Comparison of ENCODE assay signal across 8 cellular contexts in the genomic region with DNA sequence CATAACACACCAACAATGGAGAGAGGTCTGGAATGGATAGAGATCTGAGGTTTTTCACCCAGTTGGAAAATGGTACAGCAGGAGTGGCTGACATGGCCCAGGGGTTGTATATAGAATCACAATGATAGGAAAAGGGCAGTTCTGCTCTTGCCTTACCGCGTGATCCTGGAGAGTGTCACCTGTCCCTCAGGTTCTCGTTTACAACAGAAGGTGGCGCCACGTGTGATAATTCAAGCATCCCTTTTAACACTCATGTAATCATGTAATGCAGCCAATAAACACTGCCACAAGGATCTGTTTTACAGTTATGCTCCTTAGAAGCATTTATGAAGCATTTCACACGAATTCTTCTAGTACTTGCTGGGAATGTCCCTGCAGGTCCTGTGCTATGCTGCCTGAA. TPM values are rescaled to one million over a fixed set of nuclear protein-coding genes. Genes with fewer than 3 reads are reported as not detected.
DNase-seq lines count a peak whose midpoint lies in the region; ATAC-seq and TF ChIP-seq lines count a peak whose summit lies in the region.

No MANE protein-coding gene starts in this region.

- no peak for DNase-seq in left ventricle myocardium inferior
- DNase-seq in right atrium auricular region (ENCODE audit: low spot score) = no peak
- DNase-seq in NCI-H748 (lab: John Stamatoyannopoulos, UW; ENCODE audit: unreplicated experiment) = peak; percentile 54
- DNase-seq in epithelial cell of esophagus (ENCODE audit: low read depth) = peak; percentile 64
- peak; percentile 21 to 40 for DNase-seq in stimulated activated CD4-positive, alpha-beta T cell treated with anti-CD3 and anti-CD28 coated beads, Interleukin-4, amount 100 ng/mL, for 48 hours (ENCODE audit: low read depth in 2 of 2)
- DNase-seq in coronary artery (ENCODE audit: low spot score) = no peak

- intact Hi-C loops in left ventricle myocardium inferior (cut with micrococcal nuclease) = no loop called here

- peaks cover 3% of the 10 kb centered on the region for H3K27me3 ChIP-seq in left ventricle myocardium inferior (ENCODE audit: low read depth)
- no peaks in the 10 kb centered on the region for H3K27me3 ChIP-seq in right atrium auricular region

- H3K27ac ChIP-seq in left ventricle myocardium inferior (replicated peaks) = no peak overlapping the region
- H3K27ac ChIP-seq in right atrium auricular region = no peak overlapping the region
- no peak overlapping the region for H3K27ac ChIP-seq in coronary artery

- H3K9me3 ChIP-seq in left ventricle myocardium inferior (replicated peaks) (no peaks in the 10 kb centered on the region), right atrium auricular region (no peaks in the 10 kb centered on the region)

- no peaks in the 10 kb centered on the region for H3K4me1 ChIP-seq in left ventricle myocardium inferior
- H3K4me1 ChIP-seq in right atrium auricular region = no peaks in the 10 kb centered on the region

- ATAC-seq in GM19328 (IDR thresholded peaks at IDR 0.05; ENCODE audit: unreplicated experiment) (no peak), GM18502 (IDR thresholded peaks at IDR 0.05; ENCODE audit: poor library complexity, unreplicated experiment) (no peak)

- H3K36me3 ChIP-seq in left ventricle myocardium inferior = no peaks in the 10 kb centered on the region
- no peaks in the 10 kb centered on the region for H3K36me3 ChIP-seq in right atrium auricular region

- H3K4me3 ChIP-seq in left ventricle myocardium inferior (no peak overlapping the region), right atrium auricular region (no peak overlapping the region), epithelial cell of esophagus (ENCODE audit: low read length) (no peak overlapping the region), coronary artery (no peak overlapping the region)

- TF ChIP-seq CTCF in left ventricle myocardium inferior (IDR thresholded peaks at IDR 0.05; ENCODE audit: borderline replicate concordance) (peak; percentile 32), right atrium auricular region (IDR thresholded peaks at IDR 0.05) (peak in 1 of 2 donors; percentile 39), epithelial cell of esophagus (IDR thresholded peaks at IDR 0.05; ENCODE audit: insufficient read depth, low read depth, low read length, missing control alignments) (peak; percentile 51), coronary artery (IDR thresholded peaks at IDR 0.05) (no peak)

RNA-seq across cellular contexts. Expression of a gene that starts 12.9 kb away (rescaled TPM):
- not detected for total RNA-seq in left ventricle myocardium inferior
- 10 to 100 TPM in 1 of 2 donors, not detected in 1; 12.4 TPM for total RNA-seq in right atrium auricular region

RNA-seq across cellular contexts. Expression of a gene that starts 40.7 kb away (rescaled TPM):
- total RNA-seq in left ventricle myocardium inferior = 126 TPM
- total RNA-seq in right atrium auricular region = 100 to 1,000 TPM; 140 to 168 TPM

RNA-seq across cellular contexts. Expression of a gene that starts 48.5 kb away (rescaled TPM):
- total RNA-seq in left ventricle myocardium inferior = 362 TPM
- total RNA-seq in right atrium auricular region = 100 to 1,000 TPM; 139 to 159 TPM

RNA-seq across cellular contexts. Expression of a gene that starts 58.8 kb away (rescaled TPM):
- total RNA-seq in left ventricle myocardium inferior = not detected
- not detected for total RNA-seq in right atrium auricular region

Comparison
In these comparisons a context has a peak if more than half of its experiments do, and no peak if none do; other contexts are left out.
1. DNase-seq: peak in NCI-H748 (single experiment), epithelial cell of esophagus (single experiment) and stimulated activated CD4-positive, alpha-beta T cell treated with anti-CD3 and anti-CD28 coated beads, Interleukin-4, amount 100 ng/mL, for 48 hours (2 of 2); none in left ventricle myocardium inferior (single experiment), right atrium auricular region (single experiment) and coronary artery (single experiment).